In genomic region chr14:89339579-89339978, GRCh38 we compare ENCODE assay signal across 12 cellular contexts.
DNase-seq lines count a peak whose midpoint lies in the region; ATAC-seq and TF ChIP-seq lines count a peak whose summit lies in the region.
"Had no signal": no experiment of that assay in that cellular context is flagged by ENCODE, and none has a peak within 500 bp of the region (broad histone marks: within the 10 kb centered on the region; RNA-seq: fewer than 3 reads in every experiment).

No MANE protein-coding gene starts in this region.

- no peaks in the 10 kb centered on the region for H3K27me3 Mint-ChIP-seq in natural killer cell treated with Interleukin-12 subunit alpha and Interleukin-12 subunit beta and Interleukin-15 and Interleukin-18, amount 100 ng/mL, for 72 hours
- H3K27me3 Mint-ChIP-seq in natural killer cell (ENCODE audit: low read depth in 2 of 2), result no peaks in the 10 kb centered on the region
- H3K27me3 Mint-ChIP-seq in endodermal cell (ENCODE audit: insufficient read depth), result no peaks in the 10 kb centered on the region
- no peaks in the 10 kb centered on the region for H3K27me3 Mint-ChIP-seq in naive thymus-derived CD4-positive, alpha-beta T cell
- no peaks in the 10 kb centered on the region for H3K27me3 Mint-ChIP-seq in CD4-positive, alpha-beta T cell

- peaks cover 44 to 49% of the 10 kb centered on the region in 2 donors for H3K4me1 Mint-ChIP-seq in natural killer cell treated with Interleukin-12 subunit alpha and Interleukin-12 subunit beta and Interleukin-15 and Interleukin-18, amount 100 ng/mL, for 72 hours (ENCODE audit: low read depth in 2 of 2)
- H3K4me1 Mint-ChIP-seq in natural killer cell (peaks cover 57 to 65% of the 10 kb centered on the region in 2 donors), endodermal cell (peaks cover 73% of the 10 kb centered on the region)
- peaks cover 17 to 63% (median 56%) of the 10 kb centered on the region in 7 donors for H3K4me1 Mint-ChIP-seq in naive thymus-derived CD4-positive, alpha-beta T cell
- peaks cover 61% of the 10 kb centered on the region for H3K4me1 Mint-ChIP-seq in CD4-positive, alpha-beta T cell (ENCODE audit: low read depth)

- H3K9me3 ChIP-seq in endodermal cell (ENCODE audit: control insufficient read depth, low read length), result no peaks in the 10 kb centered on the region
- H3K9me3 ChIP-seq in naive thymus-derived CD4-positive, alpha-beta T cell (ENCODE audit: control insufficient read depth in 2 of 3, low read length in 3 of 3), result no peaks in the 10 kb centered on the region
- no peaks in the 10 kb centered on the region for H3K9me3 ChIP-seq in vagina
- H3K9me3 ChIP-seq in CD4-positive, alpha-beta T cell (ENCODE audit: control insufficient read depth, low read length), result no peaks in the 10 kb centered on the region
- H3K9me3 ChIP-seq: BE2C had no signal

- CTCF ChIA-PET in naive thymus-derived CD4-positive, alpha-beta T cell (lab: Charles Lee), result no interaction called here
- CTCF ChIA-PET in CD4-positive, alpha-beta T cell (lab: Charles Lee), result interaction anchor here (0.5 to 1.3 kb wide), 2 partner anchors 76 to 365 kb away, joined by 3 to 4 read pairs; no protein-coding TSS in a partner anchor

- no peaks in the 10 kb centered on the region for H3K36me3 Mint-ChIP-seq in natural killer cell treated with Interleukin-12 subunit alpha and Interleukin-12 subunit beta and Interleukin-15 and Interleukin-18, amount 100 ng/mL, for 72 hours
- H3K36me3 Mint-ChIP-seq in natural killer cell (no peaks in the 10 kb centered on the region), endodermal cell (ENCODE audit: low read depth) (peaks cover 3% of the 10 kb centered on the region)
- peaks cover 0 to 28% (median 16%) of the 10 kb centered on the region in 5 donors for H3K36me3 Mint-ChIP-seq in naive thymus-derived CD4-positive, alpha-beta T cell
- peaks cover 9% of the 10 kb centered on the region for H3K36me3 Mint-ChIP-seq in CD4-positive, alpha-beta T cell (ENCODE audit: low read depth)

- no peak for ATAC-seq in natural killer cell treated with Interleukin-12 subunit alpha and Interleukin-12 subunit beta and Interleukin-15 and Interleukin-18, amount 100 ng/mL, for 72 hours
- no peak for ATAC-seq in natural killer cell
- ATAC-seq in naive thymus-derived CD4-positive, alpha-beta T cell, result no peak
- no peak for ATAC-seq in CD4-positive, alpha-beta T cell (ENCODE audit: poor library complexity)
- ATAC-seq: SK-N-SH treated with all-trans-retinoic acid at 6 μM for 48 hours had no signal

- no peaks in the 10 kb centered on the region for H3K36me3 ChIP-seq in endodermal cell (ENCODE audit: control insufficient read depth, insufficient read depth, low read length)
- H3K36me3 ChIP-seq in naive thymus-derived CD4-positive, alpha-beta T cell (ENCODE audit: control insufficient read depth in 2 of 3, insufficient read depth in 3 of 3, low read length in 3 of 3), result no peaks in the 10 kb centered on the region
- no peaks in the 10 kb centered on the region for H3K36me3 ChIP-seq in vagina
- H3K36me3 ChIP-seq: BE2C had no signal

- intact Hi-C loops in natural killer cell (cut with micrococcal nuclease), result no loop called here
- intact Hi-C loops in naive thymus-derived CD4-positive, alpha-beta T cell (cut with micrococcal nuclease), result loop anchor here in 1 of 2 donors (10.0 kb wide), 1 partner anchor 575 kb away; no protein-coding TSS in a partner anchor
- intact Hi-C loops in vagina (cut with DNase I), result no loop called here
- intact Hi-C loops in CD4-positive, alpha-beta T cell (cut with DNase I, micrococcal nuclease), result loop anchor here in 1 of 2 experiments (10.0 kb wide), 1 partner anchor 435 kb away; no protein-coding TSS in a partner anchor

- no peaks in the 10 kb centered on the region for H3K27me3 ChIP-seq in endodermal cell (ENCODE audit: control insufficient read depth, insufficient read depth, low read length, poor library complexity, severe bottlenecking)
- no peaks in the 10 kb centered on the region for H3K27me3 ChIP-seq in naive thymus-derived CD4-positive, alpha-beta T cell (ENCODE audit: control insufficient read depth in 2 of 2, insufficient read depth in 2 of 2, low read length in 2 of 2)
- no peaks in the 10 kb centered on the region for H3K27me3 ChIP-seq in vagina
- no peaks in the 10 kb centered on the region for H3K27me3 ChIP-seq in CD4-positive, alpha-beta T cell (ENCODE audit: control insufficient read depth, insufficient read depth, low read length)
- H3K27me3 ChIP-seq: BE2C had no signal

- no peak for DNase-seq in natural killer cell treated with Interleukin-12 subunit alpha and Interleukin-12 subunit beta and Interleukin-15 and Interleukin-18, amount 100 ng/mL, for 72 hours (ENCODE audit: low spot score)
- DNase-seq in natural killer cell (no peak), endodermal cell (no peak), vagina (ENCODE audit: extremely low spot score in 2 of 2) (no peak), T-helper 9 cell (no peak), OCI-M1 (lab: John Stamatoyannopoulos, UW) (no peak)
- DNase-seq in naive thymus-derived CD4-positive, alpha-beta T cell, result no peak
- no peak for DNase-seq in CD4-positive, alpha-beta T cell
- DNase-seq: activated CD4-positive, alpha-beta T cell treated with anti-CD3 and anti-CD28 coated beads for 48 hours; BE2C; NCI-H748 treated with DMSO at 0.1 percent for 48 hours had no signal

- peak overlapping the region; percentile 12 to 37 for H3K27ac Mint-ChIP-seq in natural killer cell treated with Interleukin-12 subunit alpha and Interleukin-12 subunit beta and Interleukin-15 and Interleukin-18, amount 100 ng/mL, for 72 hours
- H3K27ac Mint-ChIP-seq in natural killer cell, result peak overlapping the region in 1 of 2 donors; percentile 38
- H3K27ac Mint-ChIP-seq in endodermal cell, result peak overlapping the region; percentile 68
- H3K27ac Mint-ChIP-seq in naive thymus-derived CD4-positive, alpha-beta T cell, result peak overlapping the region in 5 of 9 donors; percentile 24 to 64 (median 48)
- H3K27ac Mint-ChIP-seq in CD4-positive, alpha-beta T cell, result no peak overlapping the region

- TF ChIP-seq CTCF in natural killer cell (IDR thresholded peaks at IDR 0.05), result no peak
- TF ChIP-seq CTCF in endodermal cell (conservative IDR thresholded peaks at IDR 0.05), result no peak
- no peak for TF ChIP-seq CTCF in vagina (IDR thresholded peaks at IDR 0.05)
- TF ChIP-seq CTCF in CD4-positive, alpha-beta T cell (IDR thresholded peaks at IDR 0.05), result no peak

- 61 to 84% methylated on average over 4 to 9 of the region's 9 CpGs for WGBS in endodermal cell (ENCODE audit: insufficient coverage in 1 of 2, insufficient read length in 1 of 2), 2 experiments

- H3K9ac ChIP-seq in endodermal cell (ENCODE audit: extremely low read depth, low read length, poor library complexity, severe bottlenecking), result peak overlapping the region; percentile 3

- H3K27ac ChIP-seq in endodermal cell (ENCODE audit: low read depth, low read length) (peak overlapping the region; percentile 28), vagina (peak overlapping the region; percentile 81)
- no peak overlapping the region for H3K27ac ChIP-seq in naive thymus-derived CD4-positive, alpha-beta T cell (ENCODE audit: low read depth, low read length)
- no peak overlapping the region for H3K27ac ChIP-seq in CD4-positive, alpha-beta T cell (ENCODE audit: low read depth, low read length)

- no peak overlapping the region for H3K4me3 Mint-ChIP-seq in natural killer cell treated with Interleukin-12 subunit alpha and Interleukin-12 subunit beta and Interleukin-15 and Interleukin-18, amount 100 ng/mL, for 72 hours
- H3K4me3 Mint-ChIP-seq in natural killer cell (no peak overlapping the region), endodermal cell (peak overlapping the region; percentile 24)
- H3K4me3 Mint-ChIP-seq in naive thymus-derived CD4-positive, alpha-beta T cell, result no peak overlapping the region
- no peak overlapping the region for H3K4me3 Mint-ChIP-seq in CD4-positive, alpha-beta T cell

- POLR2A ChIA-PET in naive thymus-derived CD4-positive, alpha-beta T cell (lab: Charles Lee), result no interaction called here
- POLR2A ChIA-PET in CD4-positive, alpha-beta T cell (lab: Charles Lee), result no interaction called here

- no peaks in the 10 kb centered on the region for H3K9me3 Mint-ChIP-seq in natural killer cell treated with Interleukin-12 subunit alpha and Interleukin-12 subunit beta and Interleukin-15 and Interleukin-18, amount 100 ng/mL, for 72 hours
- no peaks in the 10 kb centered on the region for H3K9me3 Mint-ChIP-seq in natural killer cell
- H3K9me3 Mint-ChIP-seq in endodermal cell, result no peaks in the 10 kb centered on the region
- H3K9me3 Mint-ChIP-seq in naive thymus-derived CD4-positive, alpha-beta T cell, result no peaks in the 10 kb centered on the region
- H3K9me3 Mint-ChIP-seq in CD4-positive, alpha-beta T cell, result no peaks in the 10 kb centered on the region

- no peak overlapping the region for H3K4me3 ChIP-seq in endodermal cell (ENCODE audit: low read length)
- no peak overlapping the region for H3K4me3 ChIP-seq in naive thymus-derived CD4-positive, alpha-beta T cell (ENCODE audit: low read length)
- H3K4me3 ChIP-seq in vagina, result no peak overlapping the region

- peaks cover 34% of the 10 kb centered on the region for H3K4me1 ChIP-seq in endodermal cell (ENCODE audit: control insufficient read depth, insufficient read depth, low read length)
- H3K4me1 ChIP-seq in naive thymus-derived CD4-positive, alpha-beta T cell (ENCODE audit: control insufficient read depth in 2 of 2, insufficient read depth in 2 of 2, low read length in 2 of 2), result peaks cover 0 to 6% of the 10 kb centered on the region in 2 donors
- H3K4me1 ChIP-seq in vagina, result peaks cover 61% of the 10 kb centered on the region
- H3K4me1 ChIP-seq: BE2C had no signal

- TF ChIP-seq POLR2A in vagina (IDR thresholded peaks at IDR 0.05), result no peak

Comparison
In these comparisons a context has a peak if more than half of its experiments do, and no peak if none do; other contexts are left out.
1. H3K27ac ChIP-seq: peak in endodermal cell (single experiment) and vagina (single experiment); none in naive thymus-derived CD4-positive, alpha-beta T cell (single experiment) and CD4-positive, alpha-beta T cell (single experiment).